35 cellular contexts compared by ENCODE assay signal in the genomic region with DNA sequence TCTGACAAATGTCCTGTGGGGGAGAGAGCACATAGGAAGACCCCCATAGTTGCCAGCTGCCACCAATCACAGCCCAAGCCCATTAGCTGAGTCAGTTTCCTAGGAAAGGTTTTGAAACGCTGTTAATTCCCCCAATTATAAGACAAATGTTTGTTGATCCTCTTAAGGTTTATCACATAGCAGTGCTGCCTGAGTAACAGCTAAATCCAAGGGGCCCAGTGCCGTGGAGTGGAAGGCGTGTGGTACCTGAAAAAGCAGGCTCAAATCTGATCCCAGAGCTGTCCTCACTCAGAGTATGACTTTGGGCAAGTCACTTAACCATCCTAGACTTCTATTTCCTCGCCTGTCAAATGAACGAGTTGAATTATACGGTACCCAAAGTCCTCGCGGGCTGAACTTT.
"Had no signal": no experiment of that assay in that cellular context is flagged by ENCODE, and none has a peak within 500 bp of the region (broad histone marks: within the 10 kb centered on the region; RNA-seq: fewer than 3 reads in every experiment).

No MANE protein-coding gene starts in this region.

- H3K27ac ChIP-seq: PC-9, RWPE1, VCaP had no signal

- H3K36me3 Mint-ChIP-seq: activated CD8-positive, alpha-beta memory T cell treated with anti-CD3 and anti-CD28 coated beads, Interleukin-2, amount 10 ng/mL, durations not matched to agents 7 days and 5 days; activated naive CD4-positive, alpha-beta T cell treated with anti-CD3 and anti-CD28 coated beads, Interleukin-2, amount 10 ng/mL, durations not matched to agents 7 days and 5 days; activated naive CD8-positive, alpha-beta T cell; brain had no signal

- DNase-seq: activated CD4-positive, alpha-beta memory T cell treated with anti-CD3 and anti-CD28 coated beads, Interleukin-2, amount 10 ng/mL, durations not matched to agents 7 days and 5 days; activated CD4-positive, alpha-beta T cell treated with anti-CD3 and anti-CD28 coated beads for 1 hour; activated CD4-positive, alpha-beta T cell treated with anti-CD3 and anti-CD28 coated beads for 48 hours; activated CD4-positive, CD25-positive, alpha-beta regulatory T cell; activated CD8-positive, alpha-beta memory T cell treated with anti-CD3 and anti-CD28 coated beads for 24 hours; activated CD8-positive, alpha-beta memory T cell treated with anti-CD3 and anti-CD28 coated beads, Interleukin-2, amount 10 ng/mL, durations not matched to agents 7 days and 5 days; activated CD8-positive, alpha-beta memory T cell treated with anti-CD3 and anti-CD28 coated beads, Interleukin-2, amount 50 U/mL, for 48 hours; activated effector memory CD4-positive, alpha-beta T cell treated with Interleukin-2 at 50 U/mL for 16 hours; activated naive CD4-positive, alpha-beta T cell treated with anti-CD3 and anti-CD28 coated beads, Interleukin-2, amount 10 ng/mL, durations not matched to agents 7 days and 5 days; activated naive CD8-positive, alpha-beta T cell treated with anti-CD3 and anti-CD28 coated beads, Interleukin-2, amount 50 U/mL, for 24 hours; activated T-cell treated with anti-CD3 and anti-CD28 coated beads, Interleukin-2, amount 50 U/mL, for 48 hours; anterior cingulate cortex; caudate nucleus; cerebellar nuclear complex; Kasumi-1; KG1; MG63; NCI-H1048; NCI-H1105 treated with DMSO at 0.1 percent for 48 hours; NCI-H146; NCI-H187 treated with DMSO at 0.1 percent for 48 hours; NCI-H2081; NCI-H2171; NCI-H510A; NCI-H774; PC-9; SW 1271; T-helper 1 cell; T-helper 2 cell; T-helper 9 cell had no signal

- H3K4me3 ChIP-seq: MG63, PC-9 had no signal

- ATAC-seq: activated CD8-positive, alpha-beta memory T cell treated with anti-CD3 and anti-CD28 coated beads, Interleukin-2, amount 10 ng/mL, durations not matched to agents 7 days and 5 days; activated naive CD8-positive, alpha-beta T cell treated with anti-CD3 and anti-CD28 coated beads, Interleukin-2, amount 50 U/mL, for 24 hours; Right ventricle myocardium inferior had no signal

- H3K9me3 Mint-ChIP-seq: activated CD4-positive, alpha-beta memory T cell treated with anti-CD3 and anti-CD28 coated beads, Interleukin-2, amount 10 ng/mL, durations not matched to agents 7 days and 5 days; activated naive CD4-positive, alpha-beta T cell treated with anti-CD3 and anti-CD28 coated beads, Interleukin-2, amount 10 ng/mL, durations not matched to agents 7 days and 5 days; activated naive CD8-positive, alpha-beta T cell treated with anti-CD3 and anti-CD28 coated beads, Interleukin-2, amount 50 U/mL, for 24 hours had no signal

- H3K36me3 ChIP-seq: MG63 had no signal

- H3K27me3 Mint-ChIP-seq: activated CD4-positive, alpha-beta memory T cell treated with anti-CD3 and anti-CD28 coated beads, Interleukin-2, amount 10 ng/mL, durations not matched to agents 7 days and 5 days; activated naive CD4-positive, alpha-beta T cell treated with anti-CD3 and anti-CD28 coated beads, Interleukin-2, amount 10 ng/mL, durations not matched to agents 7 days and 5 days had no signal

- H3K9me3 ChIP-seq: MG63 had no signal

- H3K4me3 Mint-ChIP-seq: activated CD4-positive, alpha-beta memory T cell treated with anti-CD3 and anti-CD28 coated beads, Interleukin-2, amount 10 ng/mL, durations not matched to agents 7 days and 5 days; activated CD8-positive, alpha-beta memory T cell treated with anti-CD3 and anti-CD28 coated beads, Interleukin-2, amount 10 ng/mL, durations not matched to agents 7 days and 5 days; activated naive CD4-positive, alpha-beta T cell treated with anti-CD3 and anti-CD28 coated beads, Interleukin-2, amount 10 ng/mL, durations not matched to agents 7 days and 5 days; activated naive CD8-positive, alpha-beta T cell; activated naive CD8-positive, alpha-beta T cell treated with anti-CD3 and anti-CD28 coated beads, Interleukin-2, amount 50 U/mL, for 24 hours; brain had no signal

- H3K27me3 ChIP-seq: MG63 had no signal

- H3K27ac Mint-ChIP-seq: activated CD4-positive, alpha-beta memory T cell treated with anti-CD3 and anti-CD28 coated beads, Interleukin-2, amount 10 ng/mL, durations not matched to agents 7 days and 5 days; activated CD8-positive, alpha-beta memory T cell treated with anti-CD3 and anti-CD28 coated beads, Interleukin-2, amount 10 ng/mL, durations not matched to agents 7 days and 5 days; activated naive CD4-positive, alpha-beta T cell treated with anti-CD3 and anti-CD28 coated beads, Interleukin-2, amount 10 ng/mL, durations not matched to agents 7 days and 5 days; activated naive CD8-positive, alpha-beta T cell; activated naive CD8-positive, alpha-beta T cell treated with anti-CD3 and anti-CD28 coated beads, Interleukin-2, amount 50 U/mL, for 24 hours had no signal

- H3K4me1 Mint-ChIP-seq: activated CD4-positive, alpha-beta memory T cell treated with anti-CD3 and anti-CD28 coated beads, Interleukin-2, amount 10 ng/mL, durations not matched to agents 7 days and 5 days; activated CD8-positive, alpha-beta memory T cell treated with anti-CD3 and anti-CD28 coated beads, Interleukin-2, amount 10 ng/mL, durations not matched to agents 7 days and 5 days; activated naive CD4-positive, alpha-beta T cell treated with anti-CD3 and anti-CD28 coated beads, Interleukin-2, amount 10 ng/mL, durations not matched to agents 7 days and 5 days; activated naive CD8-positive, alpha-beta T cell treated with anti-CD3 and anti-CD28 coated beads, Interleukin-2, amount 50 U/mL, for 24 hours had no signal
